In the genomic region with DNA sequence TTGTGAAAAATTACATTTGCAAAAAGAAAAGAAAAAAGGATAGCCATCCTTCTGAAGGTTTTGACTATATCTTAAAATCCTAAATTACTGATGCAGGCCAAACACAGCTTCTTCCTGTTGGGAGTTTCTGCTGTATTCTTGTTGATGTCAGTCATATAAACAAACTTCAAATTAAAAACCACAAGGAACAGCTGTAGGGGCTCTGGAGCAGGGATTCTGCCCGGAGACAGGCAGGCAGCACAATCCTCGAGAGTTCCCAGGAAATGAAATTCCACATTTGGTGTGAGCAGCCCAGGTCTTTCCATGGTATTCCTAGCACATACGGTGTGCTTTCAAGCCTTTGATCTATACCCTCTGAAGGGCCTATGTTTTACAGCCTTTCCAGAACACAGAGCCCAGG, we compare ENCODE assay signal across 19 cellular contexts. TPM values are rescaled to one million over a fixed set of nuclear protein-coding genes. Genes with fewer than 3 reads are reported as not detected.
"Had no signal": no experiment of that assay in that cellular context is flagged by ENCODE, and none has a peak within 500 bp of the region (broad histone marks: within the 10 kb centered on the region; RNA-seq: fewer than 3 reads in every experiment).

No MANE protein-coding gene starts in this region.

- DNase-seq: activated CD4-positive, alpha-beta T cell treated with anti-CD3 and anti-CD28 coated beads, Interleukin-2, amount 50 U/mL, for 48 hours; activated gamma-delta T cell treated with Interleukin-2 at 50 U/mL for 16 hours; activated naive CD8-positive, alpha-beta T cell treated with anti-CD3 and anti-CD28 coated beads for 36 hours; activated T-cell treated with anti-CD3 and anti-CD28 coated beads, Interleukin-2, amount 50 U/mL, for 48 hours; aorta; effector memory CD4-positive, alpha-beta T cell; foreskin keratinocyte; mammary epithelial cell; mucosa of descending colon; occipital lobe; psoas muscle; sigmoid colon; stimulated activated CD4-positive, alpha-beta T cell treated with anti-CD3 and anti-CD28 coated beads, Interleukin-12 subunit alpha, Interleukin-12 subunit beta, amount 100 ng/mL, for 4 hours; stimulated activated naive CD4-positive, alpha-beta T cell; trophoblast cell had no signal

- ATAC-seq: activated CD4-positive, CD25-positive, alpha-beta regulatory T cell treated with anti-CD3 and anti-CD28 coated beads, Interleukin-2, amount 50 U/mL, for 24 hours; foreskin keratinocyte; mucosa of descending colon; psoas muscle had no signal

- H3K27ac ChIP-seq: coronary artery, epithelial cell of prostate, foreskin keratinocyte, psoas muscle had no signal

- H3K4me3 ChIP-seq: coronary artery, mucosa of descending colon, psoas muscle, sigmoid colon had no signal

- H3K27me3 ChIP-seq: foreskin keratinocyte, sigmoid colon had no signal

RNA-seq across cellular contexts. Expression of a gene that starts 43.2 kb away (rescaled TPM):
- total RNA-seq: activated naive CD8-positive, alpha-beta T cell treated with anti-CD3 and anti-CD28 coated beads for 36 hours; aorta; foreskin keratinocyte; left lobe of liver had no signal
